Comparison of ENCODE assay signal across 8 cellular contexts in the genomic region with DNA sequence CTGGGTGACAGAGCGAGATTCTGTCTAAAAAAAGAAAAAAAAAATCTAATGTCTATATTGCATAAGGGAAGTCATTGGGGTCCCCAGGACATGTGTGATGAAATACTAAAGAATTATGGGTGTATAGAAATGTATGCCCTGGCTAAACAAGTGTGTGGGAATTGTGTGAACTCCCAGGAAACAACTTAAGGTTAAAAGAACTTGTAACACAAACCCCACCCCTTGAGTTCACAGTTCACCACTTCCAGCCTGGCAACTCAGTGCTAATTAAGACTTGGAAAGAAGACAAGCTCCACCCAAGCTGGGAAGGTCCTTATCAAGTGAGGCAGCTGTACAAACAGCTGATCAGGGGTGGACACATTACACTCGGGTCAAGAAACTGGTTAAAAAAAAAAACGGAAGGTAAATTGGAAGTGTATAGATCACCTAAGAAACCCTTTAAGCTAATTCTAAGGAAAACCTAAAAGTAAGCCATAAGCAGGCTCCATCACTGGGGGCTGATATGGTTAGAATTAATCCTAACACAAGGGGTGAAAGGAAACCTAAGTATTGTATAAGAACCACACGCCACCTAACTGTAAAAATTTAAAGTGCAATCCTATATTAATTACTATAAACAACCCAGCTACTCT. TPM values are rescaled to one million over a fixed set of nuclear protein-coding genes. Genes with fewer than 3 reads are reported as not detected.
DNase-seq lines count a peak whose midpoint lies in the region; ATAC-seq and TF ChIP-seq lines count a peak whose summit lies in the region.

No MANE protein-coding gene starts in this region.

- H2AFZ ChIP-seq in KMS-11 (ENCODE audit: low read depth), result no peak overlapping the region

- H3K9ac ChIP-seq in KMS-11, result no peak overlapping the region

- ATAC-seq in HG03039 (IDR thresholded peaks at IDR 0.05; ENCODE audit: unreplicated experiment) (no peak), GM18498 (IDR thresholded peaks at IDR 0.05; ENCODE audit: unreplicated experiment) (no peak)

- H3K4me2 ChIP-seq in KMS-11, result peak overlapping the region; percentile 54

- H3K79me2 ChIP-seq in KMS-11 (ENCODE audit: insufficient read depth, low read depth), result 0 out of 2 replicates have a peak, but pooled peaks cover 4% of the 10 kb centered on the region

- H3K4me3 ChIP-seq in KMS-11 (IDR thresholded peaks at IDR 0.05; ENCODE audit: insufficient read depth, low read depth, low read length) (no peak overlapping the region), BE2C (ENCODE audit: low read depth, low read length) (no peak overlapping the region)

- no peaks in the 10 kb centered on the region for H3K36me3 ChIP-seq in KMS-11 (ENCODE audit: insufficient read depth)
- H3K36me3 ChIP-seq in BE2C, result no peaks in the 10 kb centered on the region

- H3K4me1 ChIP-seq in KMS-11 (ENCODE audit: low read depth, poor library complexity, severe bottlenecking) (peaks cover 43% of the 10 kb centered on the region), BE2C (peaks cover 14% of the 10 kb centered on the region)

- DNase-seq in CMK (ENCODE audit: low read depth) (peak; percentile 68), SW480 (ENCODE audit: low spot score) (peak; percentile 44), kidney tubule cell (ENCODE audit: low spot score) (peak; percentile 69), BE2C (no peak)
- no peak for DNase-seq in stimulated activated CD4-positive, alpha-beta T cell treated with anti-CD3 and anti-CD28 coated beads, Interleukin-4, amount 100 ng/mL, for 4 hours

- no peaks in the 10 kb centered on the region for H3K27me3 ChIP-seq in KMS-11 (ENCODE audit: insufficient read depth, low read depth)
- H3K27me3 ChIP-seq in BE2C, result no peaks in the 10 kb centered on the region

- no peak for TF ChIP-seq CTCF in KMS-11 (conservative IDR thresholded peaks at IDR 0.05; ENCODE audit: low read depth, low read length)
- TF ChIP-seq CTCF in BE2C (IDR thresholded peaks at IDR 0.05; ENCODE audit: low read depth, low read length), result no peak

- no peaks in the 10 kb centered on the region for H3K9me3 ChIP-seq in BE2C

- peak overlapping the region; percentile 30; the same call in 1 of the 2 replicates for H3K27ac ChIP-seq in KMS-11

- H4K20me1 ChIP-seq in KMS-11 (ENCODE audit: insufficient read depth), result no peaks in the 10 kb centered on the region

RNA-seq across cellular contexts. Expression of gene HLA-A, which starts 25.2 kb away (rescaled TPM):
- 840 TPM for polyA plus RNA-seq in BE2C (2012; ENCODE audit: insufficient read depth, insufficient read length, low read depth)

Comparison
In these comparisons a context has a peak if more than half of its experiments do, and no peak if none do; other contexts are left out.
1. DNase-seq: peak in CMK (single experiment), SW480 (single experiment) and kidney tubule cell (single experiment); none in BE2C (single experiment) and stimulated activated CD4-positive, alpha-beta T cell treated with anti-CD3 and anti-CD28 coated beads, Interleukin-4, amount 100 ng/mL, for 4 hours (0 of 2).